In genomic region chr1:10673305-10673704, GRCh38 we compare ENCODE assay signal across 26 cellular contexts.
DNase-seq lines count a peak whose midpoint lies in the region; FAIRE-seq and TF ChIP-seq lines count a peak whose summit lies in the region.
"Had no signal": no experiment of that assay in that cellular context is flagged by ENCODE, and none has a peak within 500 bp of the region (broad histone marks: within the 10 kb centered on the region; RNA-seq: fewer than 3 reads in every experiment).

No MANE protein-coding gene starts in this region.

- intact Hi-C loops in cardiac septum (cut with DNase I) = no loop called here
- intact Hi-C loops in thyroid gland (cut with DNase I) = no loop called here

- peaks cover 44% of the 10 kb centered on the region for H3K4me1 ChIP-seq in cardiac muscle cell (ENCODE audit: low read depth)
- peaks cover 0 to 28% (median 18%) of the 10 kb centered on the region in 4 experiments; a peak in 6 of 7 replicates for H3K4me1 ChIP-seq in H1 (replicated peaks in 1 of 4; ENCODE audit: control insufficient read depth in 3 of 4, insufficient read depth in 4 of 4, low read length in 3 of 4)
- peaks cover 94% of the 10 kb centered on the region for H3K4me1 ChIP-seq in muscle layer of colon (ENCODE audit: insufficient read depth, low read length)
- H3K4me1 ChIP-seq in thyroid gland = peaks cover 80% of the 10 kb centered on the region in 2 donors
- no peaks in the 10 kb centered on the region for H3K4me1 ChIP-seq in MM.1S (ENCODE audit: low read length)

- POLR2A ChIA-PET in H1 (lab: Charles Lee; ENCODE audit: partially characterized antibody) = no interaction called here

- H3K9me3 ChIP-seq in cardiac muscle cell (ENCODE audit: low read depth) (no peaks in the 10 kb centered on the region), H1 (ENCODE audit: insufficient read depth in 2 of 2, low read depth in 1 of 2, low read length in 1 of 2) (no peaks in the 10 kb centered on the region), muscle layer of colon (ENCODE audit: low read length) (no peaks in the 10 kb centered on the region), thyroid gland (no peaks in the 10 kb centered on the region), MM.1S (replicated peaks; ENCODE audit: insufficient read depth, low read length) (no peaks in the 10 kb centered on the region)
- H3K9me3 ChIP-seq: breast epithelium had no signal

- H4K20me1 ChIP-seq in H1 (replicated peaks in 1 of 2; ENCODE audit: control insufficient read depth in 1 of 2, insufficient read depth in 2 of 2, low read length in 2 of 2) = no peaks in the 10 kb centered on the region
- H4K20me1 ChIP-seq in MM.1S (ENCODE audit: insufficient read depth, low read length) = no peaks in the 10 kb centered on the region

- H3K14ac ChIP-seq in H1 (ENCODE audit: insufficient read length) = no peak overlapping the region

- H2BK5ac ChIP-seq in H1 (ENCODE audit: low read depth, low read length) = no peak overlapping the region; the same call in 1 of the 2 replicates

- no peak overlapping the region for H4K91ac ChIP-seq in H1 (replicated peaks; ENCODE audit: insufficient read length, low read length)

- H4K5ac ChIP-seq in H1 (ENCODE audit: insufficient read length, low read depth, low read length) = no peak overlapping the region

- no peak overlapping the region for H3K56ac ChIP-seq in H1 (replicated peaks; ENCODE audit: insufficient read length, low read depth, low read length)

- no peak overlapping the region for H2BK120ac ChIP-seq in H1 (replicated peaks; ENCODE audit: low read depth, low read length)

- H3K9me2 ChIP-seq in MM.1S (replicated peaks; ENCODE audit: insufficient read depth, low read length) = no peaks in the 10 kb centered on the region

- H3K4me3 ChIP-seq in cardiac muscle cell (no peak overlapping the region), H1 (ENCODE audit: extremely low read depth in 1 of 4, insufficient read depth in 2 of 4, low read depth in 3 of 4, low read length in 4 of 4) (no peak overlapping the region), muscle layer of colon (ENCODE audit: low read depth in 1 of 2, low read length in 2 of 2) (peak overlapping the region in 1 of 2 donors; percentile 17), thyroid gland (replicated peaks in 1 of 3) (no peak overlapping the region), MM.1S (ENCODE audit: low read length) (no peak overlapping the region)
- H3K4me3 ChIP-seq: breast epithelium, GM12878, PC-9 had no signal

- H3K79me1 ChIP-seq in H1 (ENCODE audit: low read depth, low read length) = no peaks in the 10 kb centered on the region

- H3K23ac ChIP-seq in H1 (ENCODE audit: insufficient read length) = no peak overlapping the region

- no peaks in the 10 kb centered on the region for H3K23me2 ChIP-seq in H1 (ENCODE audit: low read depth, low read length)

- no peak overlapping the region for H2BK12ac ChIP-seq in H1 (ENCODE audit: low read depth, low read length)

- H3K36me3 ChIP-seq in cardiac muscle cell (no peaks in the 10 kb centered on the region), H1 (ENCODE audit: control insufficient read depth in 2 of 4, insufficient read depth in 4 of 4, low read length in 3 of 4) (no peaks in the 10 kb centered on the region), muscle layer of colon (ENCODE audit: insufficient read depth, low read length) (no peaks in the 10 kb centered on the region), thyroid gland (no peaks in the 10 kb centered on the region), MM.1S (replicated peaks; ENCODE audit: insufficient read depth, low read length) (no peaks in the 10 kb centered on the region)
- H3K36me3 ChIP-seq: breast epithelium had no signal

- H3K4ac ChIP-seq in H1 (replicated peaks; ENCODE audit: insufficient read length, low read depth, low read length) = no peak overlapping the region

- TF ChIP-seq EP300 in H1 (IDR thresholded peaks at IDR 0.05; ENCODE audit: borderline replicate concordance in 1 of 2, low read depth in 2 of 2, low read length in 2 of 2) = no peak

- H3K27me3 ChIP-seq in cardiac muscle cell (no peaks in the 10 kb centered on the region), H1 (replicated peaks in 1 of 4; ENCODE audit: control insufficient read depth in 3 of 4, extremely low read depth in 1 of 4, insufficient read depth in 3 of 4, low read length in 3 of 4) (no peaks in the 10 kb centered on the region), muscle layer of colon (ENCODE audit: control insufficient read depth in 1 of 2, insufficient read depth in 2 of 2, low read length in 2 of 2) (no peaks in the 10 kb centered on the region), thyroid gland (no peaks in the 10 kb centered on the region), MM.1S (replicated peaks; ENCODE audit: insufficient read depth, low read length) (peaks cover 98% of the 10 kb centered on the region)
- H3K27me3 ChIP-seq: breast epithelium had no signal

- 91% methylated on average over 10 of the region's 15 CpGs; no CpG with 5 or more reads in 1 of the 2 experiments for WGBS in H1 (ENCODE audit: extremely low coverage in 1 of 2, insufficient coverage in 1 of 2, insufficient read length in 1 of 2, insufficient replicate concordance in 2 of 2, low coverage in 1 of 2, low lambda C conversion rate in 2 of 2, missing lambda C conversion rate in 1 of 2), 2 experiments
- WGBS in thyroid gland, 2 donors = 54 to 71% methylated on average over 13 to 15 of the region's 15 CpGs

- no peak overlapping the region for H2AK5ac ChIP-seq in H1 (ENCODE audit: low read depth, low read length)

- H3K9ac ChIP-seq in H1 (replicated peaks in 1 of 4; ENCODE audit: extremely low read depth in 1 of 4, low read depth in 3 of 4, low read length in 3 of 4) = no peak overlapping the region
- H3K9ac ChIP-seq in muscle layer of colon (ENCODE audit: low read length) = peak overlapping the region; percentile 25
- no peak overlapping the region for H3K9ac ChIP-seq in MM.1S (ENCODE audit: low read length)

- H4K8ac ChIP-seq in H1 (ENCODE audit: extremely low read depth, insufficient read depth, low read length) = peak overlapping the region; percentile 57; the same call in 1 of the 2 replicates

- TF ChIP-seq CTCF in cardiac muscle cell (IDR thresholded peaks at IDR 0.05; ENCODE audit: low read depth, low read length) (no peak), H1 (IDR thresholded peaks at IDR 0.05; ENCODE audit: control extremely low read depth in 1 of 3, insufficient read depth in 1 of 3, low read depth in 1 of 3, low read length in 3 of 3) (no peak), thyroid gland (IDR thresholded peaks at IDR 0.05) (no peak), MM.1S (IDR thresholded peaks at IDR 0.05; ENCODE audit: low read length) (no peak)

- H3K27ac ChIP-seq in cardiac muscle cell = peak overlapping the region; percentile 26
- H3K27ac ChIP-seq in H1 (ENCODE audit: low read depth, low read length) = no peak overlapping the region
- peak overlapping the region; percentile 96 for H3K27ac ChIP-seq in muscle layer of colon (ENCODE audit: low read depth, low read length)
- peak overlapping the region; percentile 35 to 90 (median 84) for H3K27ac ChIP-seq in thyroid gland
- H3K27ac ChIP-seq in MM.1S (ENCODE audit: low read length) = no peak overlapping the region
- H3K27ac ChIP-seq: HL-60, PC-9 had no signal

- FAIRE-seq in H1 (lab: Jason Lieb, UNC) = no peak
- FAIRE-seq: A204.1, colon, GM12878, HepG2 had no signal

- H3K18ac ChIP-seq in H1 (ENCODE audit: extremely low read depth, low read length) = no peak overlapping the region

- no peak for TF ChIP-seq POLR2A in H1 (IDR thresholded peaks at IDR 0.05; ENCODE audit: control extremely low read depth in 1 of 2, low read depth in 2 of 2, low read length in 2 of 2)
- no peak for TF ChIP-seq POLR2A in thyroid gland (IDR thresholded peaks at IDR 0.05)

- no peak overlapping the region for H2BK15ac ChIP-seq in H1 (ENCODE audit: low read length)

- H3F3A ChIP-seq in MM.1S (ENCODE audit: insufficient read depth, low read length) = no peaks in the 10 kb centered on the region

- H2AFZ ChIP-seq in H1 (ENCODE audit: low read length) = no peak overlapping the region
- no peak overlapping the region for H2AFZ ChIP-seq in MM.1S (ENCODE audit: low read length)
- H2AFZ ChIP-seq: PC-9 had no signal

- DNase-seq in cardiac muscle cell (ENCODE audit: low read depth in 1 of 2, low spot score in 1 of 2) (no peak), cardiac septum (ENCODE audit: low spot score) (no peak), H1 (ENCODE audit: low read depth in 1 of 2, low spot score in 2 of 2) (no peak), thyroid gland (peak; percentile 61 to 70), activated gamma-delta T cell (lab: John Stamatoyannopoulos, UW) (no peak), MM.1S (no peak)
- DNase-seq in stimulated activated CD4-positive, alpha-beta T cell treated with anti-CD3 and anti-CD28 coated beads, Interleukin-4, amount 100 ng/mL, for 24 hours = no peak
- DNase-seq: activated CD4-positive, alpha-beta T cell treated with anti-CD3 and anti-CD28 coated beads, Interleukin-2, amount 50 U/mL, for 1 hour; activated CD8-positive, alpha-beta memory T cell treated with anti-CD3 and anti-CD28 coated beads, Interleukin-2, amount 50 U/mL, for 4 hours; activated naive CD4-positive, alpha-beta T cell treated with anti-CD3 and anti-CD28 coated beads, Interleukin-2, amount 50 U/mL, for 16 hours; CD4-positive, alpha-beta T cell; effector memory CD4-positive, alpha-beta T cell; HFFc6; NCI-H146; NCI-H446; NK-92 treated with Interleukin-12 subunit alpha and Interleukin-12 subunit beta, amount 100 ng/mL, for 24 hours; PC-9; posterior cingulate gyrus; stimulated activated naive CD4-positive, alpha-beta T cell treated with Interleukin-2 at 50 U/mL for 16 hours had no signal

- H3K4me2 ChIP-seq in H1 (ENCODE audit: insufficient read depth in 1 of 2, low read depth in 2 of 2, low read length in 2 of 2) (no peak overlapping the region), MM.1S (ENCODE audit: low read depth, low read length) (no peak overlapping the region)
- H3K4me2 ChIP-seq: PC-9 had no signal

- no peak for TF ChIP-seq RAD21 in H1 (IDR thresholded peaks at IDR 0.05 in 1 of 2, conservative IDR thresholded peaks at IDR 0.05 in 1 of 2; ENCODE audit: low read depth in 2 of 2, low read length in 2 of 2)

- no peak overlapping the region for H2BK20ac ChIP-seq in H1 (ENCODE audit: low read length)

- H3K79me2 ChIP-seq in H1 (ENCODE audit: control insufficient read depth in 1 of 2, insufficient read depth in 2 of 2, low read length in 2 of 2) (no peaks in the 10 kb centered on the region), MM.1S (ENCODE audit: low read length) (no peaks in the 10 kb centered on the region)

- CTCF ChIA-PET in H1 (lab: Charles Lee; ENCODE audit: partially characterized antibody) = interaction anchor here (1.3 to 1.4 kb wide), 2 partner anchors 25 to 36 kb away, joined by 3 read pairs; no protein-coding TSS in a partner anchor

TF ChIP-seq in H1, 55 proteins besides CTCF, POLR2A, EP300 and RAD21 (continues in another document):
- no peak for TF ChIP-seq KDM1A (IDR thresholded peaks at IDR 0.05; ENCODE audit: borderline replicate concordance, low read length)
- TF ChIP-seq RNF2 (IDR thresholded peaks at IDR 0.05; ENCODE audit: borderline replicate concordance, low read depth, low read length, missing control alignments, poor library complexity, severe bottlenecking) = no peak
- TF ChIP-seq YY1 (IDR thresholded peaks at IDR 0.05; ENCODE audit: low read depth, low read length) = no peak
- TF ChIP-seq CBX8 (IDR thresholded peaks at IDR 0.05; ENCODE audit: borderline replicate concordance, low read depth, low read length) = no peak
- TF ChIP-seq TAF1 (IDR thresholded peaks at IDR 0.05; ENCODE audit: low read depth, low read length) = no peak

Comparison
In these comparisons a context has a peak if more than half of its experiments do, and no peak if none do; other contexts are left out.
1. DNase-seq: peak in thyroid gland (2 of 2); none in cardiac muscle cell (0 of 2), cardiac septum (single experiment), H1 (0 of 2), stimulated activated CD4-positive, alpha-beta T cell treated with anti-CD3 and anti-CD28 coated beads, Interleukin-4, amount 100 ng/mL, for 24 hours (single experiment), activated gamma-delta T cell (single experiment) and MM.1S (single experiment).
2. H3K27ac ChIP-seq: peak in cardiac muscle cell (single experiment), muscle layer of colon (single experiment) and thyroid gland (3 of 3); none in H1 (single experiment) and MM.1S (single experiment).